ENCODE assay signal across 15 cellular contexts in the genomic region with DNA sequence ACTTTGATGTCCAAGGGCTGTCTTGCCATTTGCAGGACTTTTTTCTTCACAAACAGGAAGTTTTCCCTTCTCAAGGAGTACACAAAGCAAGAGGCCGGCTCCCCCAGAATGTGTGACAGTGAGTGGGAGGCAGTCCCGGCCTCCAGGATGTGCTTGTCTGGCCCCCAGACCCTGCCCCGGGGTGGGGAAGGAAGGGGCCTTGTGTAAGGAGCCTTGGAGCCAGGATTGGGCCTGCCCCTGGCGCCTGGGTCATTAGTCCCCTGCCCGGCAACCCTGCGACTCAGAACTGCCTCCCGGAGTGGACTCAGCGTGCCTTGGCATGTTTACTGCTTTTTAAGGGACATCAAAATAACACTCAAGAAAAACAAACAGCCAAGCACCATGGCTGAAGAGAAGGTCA.
A peak's percentile ranks its signal among the peaks of the same experiment; 100 is the strongest.
DNase-seq lines count a peak whose midpoint lies in the region; ATAC-seq and TF ChIP-seq lines count a peak whose summit lies in the region.
"Had no signal": no experiment of that assay in that cellular context is flagged by ENCODE, and none has a peak within 500 bp of the region (broad histone marks: within the 10 kb centered on the region; RNA-seq: fewer than 3 reads in every experiment).

No MANE protein-coding gene starts in this region.

- H3K79me1 ChIP-seq in H9 (ENCODE audit: insufficient read depth, low read depth, low read length, poor library complexity, severe bottlenecking), result no peaks in the 10 kb centered on the region

- H3K27me3 Mint-ChIP-seq in H9 (ENCODE audit: low read depth), result peaks cover 6% of the 10 kb centered on the region
- peaks cover 14% of the 10 kb centered on the region for H3K27me3 Mint-ChIP-seq in nephron (ENCODE audit: low read depth)

- H3K27ac ChIP-seq in H9 (ENCODE audit: insufficient read length, low read depth, low read length), result no peak overlapping the region
- H3K27ac ChIP-seq in hepatocyte, result peak overlapping the region; percentile 80
- H3K27ac ChIP-seq in lower lobe of right lung, result no peak overlapping the region
- H3K27ac ChIP-seq: GM23248 had no signal

- H4K5ac ChIP-seq in H9 (ENCODE audit: insufficient read length, low read depth, low read length), result no peak overlapping the region

- H3K27ac Mint-ChIP-seq in H9 (no peak overlapping the region), nephron (peak overlapping the region; percentile 83 to 91 (median 85))
- H3K27ac Mint-ChIP-seq: CD4-positive, alpha-beta memory T cell; HFFc6 had no signal

- H2BK20ac ChIP-seq in H9 (ENCODE audit: low read depth, low read length, poor library complexity, severe bottlenecking), result no peak overlapping the region

- H3T11ph ChIP-seq in H9 (ENCODE audit: low read length), result no peak overlapping the region

- H3K27me3 ChIP-seq in H9 (ENCODE audit: insufficient read depth, low read length) (no peaks in the 10 kb centered on the region), hepatocyte (no peaks in the 10 kb centered on the region), lower lobe of right lung (ENCODE audit: low read depth) (no peaks in the 10 kb centered on the region)

- H2BK15ac ChIP-seq in H9 (ENCODE audit: low read depth, low read length), result no peak overlapping the region

- H3K9me3 ChIP-seq in H9 (ENCODE audit: control insufficient read depth, low read depth, low read length), result no peaks in the 10 kb centered on the region
- no peaks in the 10 kb centered on the region for H3K9me3 ChIP-seq in hepatocyte (ENCODE audit: low read depth)
- H3K9me3 ChIP-seq in lower lobe of right lung, result no peaks in the 10 kb centered on the region
- H3K9me3 ChIP-seq: HAP-1 had no signal

- H4K20me1 ChIP-seq in H9 (ENCODE audit: control insufficient read depth, insufficient read depth, insufficient read length), result no peaks in the 10 kb centered on the region
- no peaks in the 10 kb centered on the region for H4K20me1 ChIP-seq in hepatocyte (ENCODE audit: insufficient read depth, poor library complexity, severe bottlenecking)

- TF ChIP-seq CTCF in H9 (conservative IDR thresholded peaks at IDR 0.05), result no peak
- no peak for TF ChIP-seq CTCF in hepatocyte (IDR thresholded peaks at IDR 0.05; ENCODE audit: poor library complexity)
- no peak for TF ChIP-seq CTCF in nephron (IDR thresholded peaks at IDR 0.05; ENCODE audit: unreplicated experiment in 3 of 3)
- TF ChIP-seq CTCF in lower lobe of right lung (IDR thresholded peaks at IDR 0.05), result no peak

- no peak overlapping the region for H3K23ac ChIP-seq in H9 (ENCODE audit: insufficient read length, low read depth, low read length)

- DNase-seq in H9, result peak; percentile 28
- DNase-seq in hepatocyte (ENCODE audit: low spot score), result no peak
- no peak for DNase-seq in lower lobe of right lung
- no peak for DNase-seq in dermis blood vessel endothelial cell
- no peak for DNase-seq in OCI-M2 (lab: John Stamatoyannopoulos, UW; ENCODE audit: unreplicated experiment)
- DNase-seq: C1 segment of cervical spinal cord; Calu3; CD4-positive, alpha-beta memory T cell; COR-L47; DMS53; DMS79 treated with DMSO at 0.1 percent for 48 hours; GM23248; HFFc6 had no signal

- H3K4me3 Mint-ChIP-seq in H9 (no peak overlapping the region), nephron (no peak overlapping the region)
- H3K4me3 Mint-ChIP-seq: CD4-positive, alpha-beta memory T cell; HFFc6 had no signal

- H3K18ac ChIP-seq in H9 (ENCODE audit: insufficient read length, low read depth, low read length), result no peak overlapping the region

- H3K4me3 ChIP-seq in hepatocyte (no peak overlapping the region), lower lobe of right lung (no peak overlapping the region)
- H3K4me3 ChIP-seq: GM23248, HAP-1 had no signal

- no peaks in the 10 kb centered on the region for H3K79me2 ChIP-seq in H9 (ENCODE audit: insufficient read depth, low read length)
- no peaks in the 10 kb centered on the region for H3K79me2 ChIP-seq in hepatocyte

- no peak for ATAC-seq in lower lobe of right lung

- no peak overlapping the region for H2BK12ac ChIP-seq in H9 (ENCODE audit: insufficient read length, low read depth, low read length)

- no peak overlapping the region for H2BK120ac ChIP-seq in H9 (ENCODE audit: low read depth, low read length, poor library complexity, severe bottlenecking)

- H2AFZ ChIP-seq in H9 (ENCODE audit: low read length), result no peak overlapping the region
- no peak overlapping the region for H2AFZ ChIP-seq in hepatocyte
- H2AFZ ChIP-seq: GM23248 had no signal

- H3K36me3 Mint-ChIP-seq in H9 (ENCODE audit: insufficient read depth in 1 of 3, low read depth in 3 of 3) (no peaks in the 10 kb centered on the region), nephron (ENCODE audit: low read depth) (no peaks in the 10 kb centered on the region)
- H3K36me3 Mint-ChIP-seq: CD4-positive, alpha-beta memory T cell had no signal

- H3K9ac ChIP-seq in H9 (ENCODE audit: extremely low read depth, insufficient read length, low read length), result no peak overlapping the region
- H3K9ac ChIP-seq: GM23248 had no signal

- no peak overlapping the region for H3K4ac ChIP-seq in H9 (ENCODE audit: low read depth, low read length)

- H2AK5ac ChIP-seq in H9 (ENCODE audit: insufficient read length, low read length), result no peak overlapping the region

- intact Hi-C loops in lower lobe of right lung (cut with DNase I), result no loop called here

- H3K4me1 ChIP-seq in H9 (ENCODE audit: insufficient read depth, low read length) (no peaks in the 10 kb centered on the region; the same call in 1 of the 2 replicates), hepatocyte (ENCODE audit: insufficient read depth) (peaks cover 18% of the 10 kb centered on the region), lower lobe of right lung (no peaks in the 10 kb centered on the region)
- H3K4me1 ChIP-seq: HAP-1 had no signal

- no peaks in the 10 kb centered on the region for H3K23me2 ChIP-seq in H9 (ENCODE audit: insufficient read length, low read depth, low read length, poor library complexity, severe bottlenecking)

- no peaks in the 10 kb centered on the region for H3K36me3 ChIP-seq in hepatocyte (replicated peaks; ENCODE audit: insufficient read depth, low read depth)
- no peaks in the 10 kb centered on the region for H3K36me3 ChIP-seq in lower lobe of right lung
- H3K36me3 ChIP-seq: HAP-1 had no signal

- no peaks in the 10 kb centered on the region for H3K9me3 Mint-ChIP-seq in H9
- no peaks in the 10 kb centered on the region for H3K9me3 Mint-ChIP-seq in nephron
- H3K9me3 Mint-ChIP-seq: HFFc6 had no signal

- H3K4me1 Mint-ChIP-seq in H9 (no peaks in the 10 kb centered on the region), nephron (peaks cover 49% of the 10 kb centered on the region)
- H3K4me1 Mint-ChIP-seq: CD4-positive, alpha-beta memory T cell had no signal

- H4K91ac ChIP-seq in H9 (ENCODE audit: insufficient read length, low read depth, low read length), result no peak overlapping the region

- no peak overlapping the region for H3K56ac ChIP-seq in H9 (ENCODE audit: insufficient read length, low read depth, low read length)

- H4K8ac ChIP-seq in H9 (replicated peaks; ENCODE audit: insufficient read length, low read depth, low read length), result no peak overlapping the region

- no CpG with 5 or more reads among the region's 8 CpGs for WGBS in H9 (ENCODE audit: extremely low coverage, insufficient read length, low lambda C conversion rate)
- WGBS in hepatocyte (ENCODE audit: low lambda C conversion rate, missing lambda C conversion rate), result 60% methylated on average over 8 of the region's 8 CpGs

- H3K14ac ChIP-seq in H9 (ENCODE audit: insufficient read depth, low read length), result no peak overlapping the region

- H2BK5ac ChIP-seq in H9 (ENCODE audit: insufficient read length, low read length), result no peak overlapping the region

- no peak overlapping the region for H3K4me2 ChIP-seq in H9 (ENCODE audit: insufficient read depth, insufficient read length, low read length)
- H3K4me2 ChIP-seq in hepatocyte, result no peak overlapping the region

- no peaks in the 10 kb centered on the region for H3K9me2 ChIP-seq in hepatocyte (replicated peaks; ENCODE audit: insufficient read depth)

Comparison
In these comparisons a context has a peak if more than half of its experiments do, and no peak if none do; other contexts are left out.
1. H3K27ac Mint-ChIP-seq: peak in nephron (3 of 3); none in H9 (0 of 3).